In the genomic region with DNA sequence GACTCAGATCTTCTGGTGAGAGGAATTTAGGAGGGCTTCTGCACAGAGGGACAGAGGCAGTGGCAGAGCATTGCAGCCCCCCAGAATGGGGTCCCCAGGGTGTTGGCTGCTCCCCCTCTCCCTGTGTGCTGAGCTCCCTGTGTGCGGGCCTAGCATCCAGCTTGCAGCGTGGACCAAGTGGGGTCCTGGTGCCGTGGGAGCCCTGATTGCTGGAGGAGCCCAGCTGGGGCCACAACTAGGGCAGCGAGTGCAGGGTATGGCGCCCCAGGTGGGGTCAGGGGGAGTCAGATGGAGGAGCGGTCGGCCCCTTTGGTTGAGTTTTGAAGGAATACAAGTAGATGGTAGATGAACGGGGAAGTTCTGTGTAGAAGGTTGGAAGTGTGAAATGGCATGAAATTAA, we compare ENCODE assay signal across 19 cellular contexts.
DNase-seq lines count a peak whose midpoint lies in the region; TF ChIP-seq lines count a peak whose summit lies in the region.
"Had no signal": no experiment of that assay in that cellular context is flagged by ENCODE, and none has a peak within 500 bp of the region (broad histone marks: within the 10 kb centered on the region; RNA-seq: fewer than 3 reads in every experiment).

No MANE protein-coding gene starts in this region.

- no peak overlapping the region for H3K4me3 Mint-ChIP-seq in MCF 10A (ENCODE audit: unreplicated experiment)
- H3K4me3 Mint-ChIP-seq: CD4-positive, alpha-beta memory T cell had no signal

- peaks cover under 1 to 1% of the 10 kb centered on the region in 2 donors for H3K4me1 ChIP-seq in breast epithelium
- peaks cover 69 to 76% of the 10 kb centered on the region in 2 donors for H3K4me1 ChIP-seq in duodenal mucosa (ENCODE audit: control insufficient read depth in 1 of 2, insufficient read depth in 2 of 2, low read length in 2 of 2)
- H3K4me1 ChIP-seq in muscle layer of duodenum (ENCODE audit: control insufficient read depth in 1 of 2, insufficient read depth in 2 of 2, low read length in 2 of 2): peaks cover 18 to 58% of the 10 kb centered on the region in 2 donors
- peaks cover 32 to 93% (median 83%) of the 10 kb centered on the region in 4 donors for H3K4me1 ChIP-seq in transverse colon
- peaks cover 37% of the 10 kb centered on the region for H3K4me1 ChIP-seq in MM.1S (ENCODE audit: low read length)

- BruUV-seq in MCF 10A (replicated peaks; lab: Mats Ljungman, UMichigan): no TSS peak

- no peak overlapping the region for H3K4me3 ChIP-seq in breast epithelium
- H3K4me3 ChIP-seq in duodenal mucosa (ENCODE audit: low read depth in 1 of 2, low read length in 2 of 2): no peak overlapping the region
- H3K4me3 ChIP-seq in muscle layer of duodenum (ENCODE audit: low read depth in 1 of 2, low read length in 2 of 2): no peak overlapping the region
- H3K4me3 ChIP-seq in transverse colon: no peak overlapping the region
- H3K4me3 ChIP-seq in MM.1S (ENCODE audit: low read length): no peak overlapping the region
- H3K4me3 ChIP-seq: coronary artery, SJCRH30 had no signal

- H3K27ac ChIP-seq in breast epithelium: peak overlapping the region in 1 of 2 donors; percentile 22
- H3K27ac ChIP-seq in duodenal mucosa (ENCODE audit: low read depth, low read length): peak overlapping the region; percentile 40
- peak overlapping the region; percentile 62 for H3K27ac ChIP-seq in muscle layer of duodenum (ENCODE audit: low read length)
- H3K27ac ChIP-seq in transverse colon: peak overlapping the region; percentile 84 to 89 (median 87)
- no peak overlapping the region for H3K27ac ChIP-seq in MM.1S (ENCODE audit: low read length)
- H3K27ac ChIP-seq: coronary artery, SJCRH30 had no signal

- no peak overlapping the region for H2AFZ ChIP-seq in MM.1S (ENCODE audit: low read length)

- peaks cover 39% of the 10 kb centered on the region for H3F3A ChIP-seq in MM.1S (ENCODE audit: insufficient read depth, low read length)

- no peaks in the 10 kb centered on the region for H3K27me3 Mint-ChIP-seq in MCF 10A (ENCODE audit: insufficient read depth, unreplicated experiment)

- H3K9me3 Mint-ChIP-seq in MCF 10A (ENCODE audit: unreplicated experiment): no peaks in the 10 kb centered on the region
- H3K9me3 Mint-ChIP-seq: immature natural killer cell had no signal

- 93 to 100% methylated on average over 1 to 8 of the region's 8 CpGs for WGBS in transverse colon (ENCODE audit: low coverage in 1 of 2), 2 donors

- H3K9me2 ChIP-seq in MM.1S (replicated peaks; ENCODE audit: insufficient read depth, low read length): no peaks in the 10 kb centered on the region

- H3K36me3 ChIP-seq in breast epithelium (no peaks in the 10 kb centered on the region), duodenal mucosa (ENCODE audit: control insufficient read depth in 1 of 2, insufficient read depth in 2 of 2, low read length in 2 of 2) (no peaks in the 10 kb centered on the region), muscle layer of duodenum (ENCODE audit: control insufficient read depth in 1 of 2, insufficient read depth in 2 of 2, low read length in 2 of 2) (peaks cover 0 to 9% of the 10 kb centered on the region in 2 donors), transverse colon (no peaks in the 10 kb centered on the region), MM.1S (replicated peaks; ENCODE audit: insufficient read depth, low read length) (no peaks in the 10 kb centered on the region; the same call in 1 of the 2 replicates)
- H3K36me3 ChIP-seq: SJCRH30 had no signal

- H3K9me3 ChIP-seq in breast epithelium (no peaks in the 10 kb centered on the region), duodenal mucosa (ENCODE audit: control insufficient read depth in 1 of 2, low read length in 2 of 2) (no peaks in the 10 kb centered on the region), muscle layer of duodenum (ENCODE audit: control insufficient read depth in 1 of 2, low read length in 2 of 2) (no peaks in the 10 kb centered on the region), transverse colon (no peaks in the 10 kb centered on the region), MM.1S (replicated peaks; ENCODE audit: insufficient read depth, low read length) (no peaks in the 10 kb centered on the region)
- H3K9me3 ChIP-seq: SJCRH30 had no signal

- no peak for DNase-seq in MCF 10A (ENCODE audit: unreplicated experiment)
- DNase-seq in breast epithelium (ENCODE audit: low spot score in 2 of 2): no peak
- DNase-seq in transverse colon: no peak
- no peak for DNase-seq in superior temporal gyrus (ENCODE audit: extremely low spot score)
- no peak for DNase-seq in MM.1S
- DNase-seq in GM10266 (ENCODE audit: extremely low spot score): no peak
- DNase-seq: activated naive CD4-positive, alpha-beta T cell treated with Interleukin-2 at 50 U/mL for 16 hours; aorta; CD4-positive, alpha-beta memory T cell; glutamatergic neuron; immature natural killer cell; NCI-H146; NCI-H226; occipital lobe; SJCRH30; T-helper 9 cell had no signal

- peaks cover 56% of the 10 kb centered on the region for H3K4me1 Mint-ChIP-seq in MCF 10A (ENCODE audit: insufficient read depth, unreplicated experiment)
- H3K4me1 Mint-ChIP-seq: CD4-positive, alpha-beta memory T cell had no signal

- intact Hi-C loops in MCF 10A (cut with micrococcal nuclease): no loop called here
- intact Hi-C loops in breast epithelium (cut with DNase I; ENCODE audit: low total_unique reads): no loop called here
- intact Hi-C loops in transverse colon (cut with DNase I; ENCODE audit: low total_unique reads): loop anchor here (5.0 kb wide), 1 partner anchor 63 kb away; no protein-coding TSS in a partner anchor

- no peak for TF ChIP-seq POLR2A in breast epithelium (IDR thresholded peaks at IDR 0.05)
- TF ChIP-seq POLR2A in transverse colon (IDR thresholded peaks at IDR 0.05): no peak

- POLR2A ChIA-PET in MCF 10A (lab: Yijun Ruan, JAX): interaction anchor here (1.0 to 2.5 kb wide), 5 partner anchors 20 to 66 kb away, joined by 4 to 8 read pairs (median 4); partner anchors contain the start of gene TRIO

- H3K4me2 ChIP-seq in MM.1S (ENCODE audit: low read depth, low read length): no peak overlapping the region

- TF ChIP-seq CTCF in MCF 10A (IDR thresholded peaks at IDR 0.05; ENCODE audit: unreplicated experiment) (no peak), breast epithelium (IDR thresholded peaks at IDR 0.05) (no peak), transverse colon (IDR thresholded peaks at IDR 0.05) (no peak), MM.1S (IDR thresholded peaks at IDR 0.05; ENCODE audit: low read length) (no peak), GM10266 (IDR thresholded peaks at IDR 0.05; ENCODE audit: control insufficient read depth, insufficient read depth, low read depth, missing control alignments) (no peak)

- peaks cover 64% of the 10 kb centered on the region for H3K79me2 ChIP-seq in MM.1S (ENCODE audit: low read length)

- peak overlapping the region; percentile 82 for H3K27ac Mint-ChIP-seq in MCF 10A (ENCODE audit: low read depth, unreplicated experiment)

- no peaks in the 10 kb centered on the region for H4K20me1 ChIP-seq in MM.1S (ENCODE audit: insufficient read depth, low read length)

- CTCF ChIA-PET in MCF 10A (lab: Yijun Ruan, JAX): interaction anchor here (0.5 to 0.6 kb wide), 4 partner anchors 20 to 1384 kb away, joined by 3 read pairs; no protein-coding TSS in a partner anchor

- H3K27me3 ChIP-seq in breast epithelium: no peaks in the 10 kb centered on the region
- no peaks in the 10 kb centered on the region for H3K27me3 ChIP-seq in duodenal mucosa (ENCODE audit: control insufficient read depth in 1 of 2, insufficient read depth in 2 of 2, low read length in 2 of 2)
- H3K27me3 ChIP-seq in muscle layer of duodenum (ENCODE audit: low read depth, low read length): no peaks in the 10 kb centered on the region
- no peaks in the 10 kb centered on the region for H3K27me3 ChIP-seq in transverse colon
- H3K27me3 ChIP-seq in MM.1S (replicated peaks; ENCODE audit: insufficient read depth, low read length): no peaks in the 10 kb centered on the region
- H3K27me3 ChIP-seq: SJCRH30 had no signal

- in situ Hi-C loops in transverse colon (cut with MboI; ENCODE audit: low pct_ligation_motif_present in 1 of 4, low pct_unique_long_range_greater_than_20kb in 1 of 4, low sequenced_read_pairs in 3 of 4): loop anchor here in 3 of 4 donors (10.0 kb wide), 2 partner anchors 55 to 65 kb away; partner anchors contain the start of gene TRIO (in 2 of the 3)

- peaks cover 7% of the 10 kb centered on the region for H3K36me3 Mint-ChIP-seq in MCF 10A (ENCODE audit: insufficient read depth, unreplicated experiment)
- H3K36me3 Mint-ChIP-seq: CD4-positive, alpha-beta memory T cell; immature natural killer cell had no signal

- TF ChIP-seq EP300 in transverse colon (IDR thresholded peaks at IDR 0.05; ENCODE audit: low read depth): no peak

- no peak overlapping the region for H3K9ac ChIP-seq in duodenal mucosa (ENCODE audit: low read depth in 1 of 2, low read length in 2 of 2)
- H3K9ac ChIP-seq in MM.1S (ENCODE audit: low read length): no peak overlapping the region
